In genomic region chr9:78172610-78173009, GRCh38 we compare ENCODE assay signal across 2 cellular contexts.
DNase-seq lines count a peak whose midpoint lies in the region; ATAC-seq, FAIRE-seq and TF ChIP-seq lines count a peak whose summit lies in the region.
"Not testable (repeated sequence)": the region's sequence is repeated elsewhere in the genome, so short reads cannot be mapped to it uniquely, and the experiment has no call there.

No MANE protein-coding gene starts in this region.

- H3K9me3 ChIP-seq in HEK293 (ENCODE audit: control insufficient read depth, insufficient read depth, low read depth, low read length); HepG2 (ENCODE audit: low read length): not testable (repeated sequence)

- H3K4me1 ChIP-seq in HEK293 (ENCODE audit: control insufficient read depth, insufficient read depth, low read length); HepG2 (ENCODE audit: insufficient read depth, low read length): not testable (repeated sequence)

- in situ Hi-C loops in HepG2 (cut with HindIII; ENCODE audit: extremely low pct_ligation_motif_present, low pct_unique_long_range_greater_than_20kb), result not testable (repeated sequence)

- POLR2A ChIA-PET in HEK293 (lab: Yijun Ruan, JAX); HepG2 (lab: Yijun Ruan, JAX): not testable (repeated sequence)

- CTCF ChIA-PET in HEK293 (lab: Yijun Ruan, JAX); HepG2 (lab: Yijun Ruan, JAX; ENCODE audit: low intra/inter-chr PET ratio, low total read pairs): not testable (repeated sequence)

- not testable (repeated sequence) for TF ChIP-seq POLR2A in HepG2 (IDR thresholded peaks at IDR 0.05; ENCODE audit: insufficient read depth in 1 of 2, low read depth in 2 of 2, low read length in 2 of 2)

- not testable (repeated sequence) for H2AFZ ChIP-seq in HepG2 (ENCODE audit: low read length)

- not testable (repeated sequence) for H4K20me1 ChIP-seq in HepG2 (ENCODE audit: insufficient read depth, low read length)

- BruUV-seq in HepG2 (replicated peaks; lab: Mats Ljungman, UMichigan), result not testable (repeated sequence)

- not testable (repeated sequence) for H3K9ac ChIP-seq in HepG2 (ENCODE audit: insufficient read depth, low read depth, low read length)

- ATAC-seq in HepG2, result not testable (repeated sequence)

- TF ChIP-seq CTCF in HEK293 (tag by site-specific recombination; IDR thresholded peaks at IDR 0.05); HepG2 (CRISPR knock-in tag; IDR thresholded peaks at IDR 0.05): not testable (repeated sequence)

- not testable (repeated sequence) for TF ChIP-seq EP300 in HepG2 (IDR thresholded peaks at IDR 0.05; ENCODE audit: low read depth in 2 of 2, low read length in 2 of 2); HepG2 (CRISPR knock-in tag; IDR thresholded peaks at IDR 0.05; ENCODE audit: borderline replicate concordance)

- not testable (repeated sequence) for DNase-seq in HepG2 (ENCODE audit: low spot score)

- H3K4me2 ChIP-seq in HepG2 (ENCODE audit: low read depth, low read length), result not testable (repeated sequence)

- not testable (repeated sequence) for FAIRE-seq in HepG2 (lab: Jason Lieb, UNC)

- H3K27ac ChIP-seq in HEK293 (ENCODE audit: extremely low read depth, low read depth, low read length); HepG2 (ENCODE audit: extremely low read length, insufficient read depth, low read length): not testable (repeated sequence)

- 33% methylated on average over 6 of the region's 6 CpGs for WGBS in HepG2 (ENCODE audit: low lambda C conversion rate)

- not testable (repeated sequence) for H3K36me3 ChIP-seq in HEK293 (ENCODE audit: control insufficient read depth in 2 of 2, insufficient read depth in 1 of 2, low read length in 2 of 2); HepG2 (replicated peaks in 1 of 2; ENCODE audit: control insufficient read depth in 1 of 2, insufficient read depth in 2 of 2, low read length in 2 of 2)

- peaks cover 0 to 12% of the 10 kb centered on the region in 2 experiments; a peak in 2 of 5 replicates for H3K27me3 ChIP-seq in HepG2 (ENCODE audit: control insufficient read depth in 1 of 2, insufficient read depth in 2 of 2, low read length in 2 of 2)

- not testable (repeated sequence) for TF ChIP-seq RAD21 in HepG2 (CRISPR knock-in tag; IDR thresholded peaks at IDR 0.05)

- not testable (repeated sequence) for H3K4me3 ChIP-seq in HEK293 (ENCODE audit: low read depth, low read length); HepG2 (replicated peaks in 1 of 3; ENCODE audit: insufficient read depth in 1 of 3, low read depth in 2 of 3, low read length in 3 of 3)

- H3K79me2 ChIP-seq in HepG2 (ENCODE audit: insufficient read depth, low read length), result not testable (repeated sequence)

- intact Hi-C loops in HepG2 (cut with micrococcal nuclease; ENCODE audit: unreplicated experiment), result not testable (repeated sequence)

TF ChIP-seq in HEK293, 187 proteins besides CTCF, POLR2A, EP300 and RAD21:
- TF ChIP-seq SETDB1 (IDR thresholded peaks at IDR 0.05; ENCODE audit: insufficient read length, low read length), result peak; percentile 47

TF ChIP-seq in HepG2, 621 proteins besides CTCF, POLR2A, EP300 and RAD21:
- TF ChIP-seq ZNF761 (CRISPR knock-in tag; conservative IDR thresholded peaks at IDR 0.05), result peak; percentile 93
